30 cellular contexts compared by ENCODE assay signal in genomic region chr4:177945235-177945634, GRCh38.
"Had no signal": no experiment of that assay in that cellular context is flagged by ENCODE, and none has a peak within 500 bp of the region (broad histone marks: within the 10 kb centered on the region; RNA-seq: fewer than 3 reads in every experiment).

No MANE protein-coding gene starts in this region.

- H3K27me3 ChIP-seq: ascending aorta, cardiac muscle cell had no signal

- H3K27ac Mint-ChIP-seq: activated CD4-positive, alpha-beta T cell treated with anti-CD3 and anti-CD28 coated beads for 36 hours; activated CD4-positive, alpha-beta T cell treated with anti-CD3 and anti-CD28 coated beads, Interleukin-2, amount 10 ng/mL, durations not matched to agents 7 days and 5 days; activated CD8-positive, alpha-beta T cell treated with anti-CD3 and anti-CD28 coated beads, Interleukin-2, amount 10 ng/mL, durations not matched to agents 7 days and 5 days; activated naive CD4-positive, alpha-beta T cell treated with anti-CD3 and anti-CD28 coated beads, Interleukin-2, amount 50 U/mL, for 24 hours; activated naive CD8-positive, alpha-beta T cell treated with anti-CD3 and anti-CD28 coated beads, Interleukin-2, amount 10 ng/mL, durations not matched to agents 7 days and 5 days; activated T-cell treated with anti-CD3 and anti-CD28 coated beads, Interleukin-2, amount 50 U/mL, for 24 hours; activated T-helper 2 cell treated with anti-CD3 and anti-CD28 coated beads, Interferon-gamma antibody, Interleukin-2, Interleukin-4, amounts not matched to agents 10 μg/mL and 5 μg/mL and 100 μg/mL, durations not matched to agents 14 hours and 24 hours and 36 hours had no signal

- H3K36me3 Mint-ChIP-seq: activated naive CD4-positive, alpha-beta T cell treated with anti-CD3 and anti-CD28 coated beads, Interleukin-2, amount 50 U/mL, for 24 hours; activated naive CD8-positive, alpha-beta T cell treated with anti-CD3 and anti-CD28 coated beads, Interleukin-2, amount 10 ng/mL, durations not matched to agents 7 days and 5 days had no signal

- H3K9ac ChIP-seq: KMS-11 had no signal

- ATAC-seq: activated CD4-positive, alpha-beta T cell treated with anti-CD3 and anti-CD28 coated beads for 36 hours; activated CD8-positive, alpha-beta T cell treated with anti-CD3 and anti-CD28 coated beads, Interleukin-2, amount 10 ng/mL, durations not matched to agents 7 days and 5 days; PC-3 had no signal

- H3K4me3 Mint-ChIP-seq: activated CD4-positive, alpha-beta T cell treated with anti-CD3 and anti-CD28 coated beads for 36 hours; activated CD4-positive, alpha-beta T cell treated with anti-CD3 and anti-CD28 coated beads, Interleukin-2, amount 10 ng/mL, durations not matched to agents 7 days and 5 days; activated CD8-positive, alpha-beta T cell treated with anti-CD3 and anti-CD28 coated beads, Interleukin-2, amount 10 ng/mL, durations not matched to agents 7 days and 5 days; activated naive CD4-positive, alpha-beta T cell treated with anti-CD3 and anti-CD28 coated beads, Interleukin-2, amount 50 U/mL, for 24 hours; activated naive CD8-positive, alpha-beta T cell treated with anti-CD3 and anti-CD28 coated beads, Interleukin-2, amount 10 ng/mL, durations not matched to agents 7 days and 5 days; activated T-cell treated with anti-CD3 and anti-CD28 coated beads, Interleukin-2, amount 50 U/mL, for 24 hours; central memory CD8-positive, alpha-beta T cell had no signal

- H3K36me3 ChIP-seq: ascending aorta, cardiac muscle cell, WERI-Rb-1 had no signal

- H3K4me1 ChIP-seq: ascending aorta had no signal

- FAIRE-seq: RCC 7860 had no signal

- H3K27me3 Mint-ChIP-seq: activated CD4-positive, alpha-beta T cell treated with anti-CD3 and anti-CD28 coated beads for 36 hours; activated CD4-positive, alpha-beta T cell treated with anti-CD3 and anti-CD28 coated beads, Interleukin-2, amount 10 ng/mL, durations not matched to agents 7 days and 5 days; activated naive CD4-positive, alpha-beta T cell treated with anti-CD3 and anti-CD28 coated beads, Interleukin-2, amount 50 U/mL, for 24 hours; activated naive CD8-positive, alpha-beta T cell treated with anti-CD3 and anti-CD28 coated beads, Interleukin-2, amount 10 ng/mL, durations not matched to agents 7 days and 5 days; activated T-cell treated with anti-CD3 and anti-CD28 coated beads, Interleukin-2, amount 50 U/mL, for 24 hours; central memory CD8-positive, alpha-beta T cell had no signal

- H3K27ac ChIP-seq: ascending aorta, cardiac muscle cell, KMS-11, RWPE1, SK-N-MC, WERI-Rb-1 had no signal

- H3K4me1 Mint-ChIP-seq: activated CD4-positive, alpha-beta T cell treated with anti-CD3 and anti-CD28 coated beads for 36 hours; activated CD4-positive, alpha-beta T cell treated with anti-CD3 and anti-CD28 coated beads, Interleukin-2, amount 10 ng/mL, durations not matched to agents 7 days and 5 days; activated naive CD4-positive, alpha-beta T cell treated with anti-CD3 and anti-CD28 coated beads, Interleukin-2, amount 50 U/mL, for 24 hours; activated naive CD8-positive, alpha-beta T cell treated with anti-CD3 and anti-CD28 coated beads, Interleukin-2, amount 10 ng/mL, durations not matched to agents 7 days and 5 days; central memory CD8-positive, alpha-beta T cell had no signal

- H3K4me2 ChIP-seq: KMS-11 had no signal

- H3K9me3 ChIP-seq: ascending aorta had no signal

- DNase-seq: activated CD4-positive, alpha-beta T cell treated with anti-CD3 and anti-CD28 coated beads for 36 hours; activated CD4-positive, alpha-beta T cell treated with anti-CD3 and anti-CD28 coated beads, Interleukin-2, amount 10 ng/mL, durations not matched to agents 7 days and 5 days; activated CD4-positive, alpha-beta T cell treated with anti-CD3 and anti-CD28 coated beads, Interleukin-2, amount 50 U/mL, for 48 hours; activated CD8-positive, alpha-beta T cell treated with anti-CD3 and anti-CD28 coated beads, Interleukin-2, amount 10 ng/mL, durations not matched to agents 7 days and 5 days; activated gamma-delta T cell; activated naive CD4-positive, alpha-beta T cell treated with Interleukin-2 at 50 U/mL for 16 hours; activated naive CD8-positive, alpha-beta T cell treated with anti-CD3 and anti-CD28 coated beads, Interleukin-2, amount 10 ng/mL, durations not matched to agents 7 days and 5 days; activated T-cell treated with anti-CD3 and anti-CD28 coated beads, Interleukin-2, amount 50 U/mL, for 24 hours; amygdala; MM.1S; MV-4-11; NCI-H1092; NCI-H1436 treated with DMSO at 0.1 percent for 48 hours; NCI-H1694 treated with DMSO at 0.1 percent for 48 hours; NCI-H2029; NCI-H345; NCI-H524 treated with DMSO at 0.1 percent for 48 hours; PC-3; Right ventricle myocardium superior; T1000; WERI-Rb-1 had no signal

- H3K4me3 ChIP-seq: ascending aorta, cardiac muscle cell, SK-N-MC had no signal

- H3K9me3 Mint-ChIP-seq: activated CD4-positive, alpha-beta T cell treated with anti-CD3 and anti-CD28 coated beads, Interleukin-2, amount 10 ng/mL, durations not matched to agents 7 days and 5 days; activated naive CD8-positive, alpha-beta T cell treated with anti-CD3 and anti-CD28 coated beads, Interleukin-2, amount 10 ng/mL, durations not matched to agents 7 days and 5 days; activated T-cell treated with anti-CD3 and anti-CD28 coated beads, Interleukin-2, amount 50 U/mL, for 24 hours; activated T-helper 2 cell treated with anti-CD3 and anti-CD28 coated beads, Interferon-gamma antibody, Interleukin-2, Interleukin-4, amounts not matched to agents 10 μg/mL and 5 μg/mL and 100 μg/mL, durations not matched to agents 14 hours and 24 hours and 36 hours had no signal
